ENCODE assay signal across 1 cellular context in the genomic region with DNA sequence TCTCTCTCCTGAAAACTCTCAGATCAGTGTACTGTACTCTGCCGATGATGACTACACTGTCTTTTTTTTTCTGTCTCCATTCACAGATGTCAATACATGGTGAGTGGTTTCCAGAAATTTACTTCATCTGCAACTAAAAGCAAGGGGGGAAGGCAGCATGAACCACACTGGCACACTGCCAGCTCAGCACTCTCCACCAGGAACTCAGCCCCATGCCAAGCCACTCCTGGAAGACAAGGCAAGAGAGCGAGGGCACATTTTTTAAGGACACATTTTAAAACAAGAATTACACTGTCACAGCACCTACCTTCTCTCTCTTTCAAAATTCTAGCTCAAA.
TF ChIP-seq lines count a peak whose summit lies in the region.

No MANE protein-coding gene starts in this region.

TF ChIP-seq in HEK293, 187 proteins besides CTCF, POLR2A, EP300 and RAD21 (continued from another document):
- TF ChIP-seq PRDM2 (tag by site-specific recombination; IDR thresholded peaks at IDR 0.05; ENCODE audit: borderline replicate concordance) (no peak), ZNF843 (tag by site-specific recombination; IDR thresholded peaks at IDR 0.05) (no peak), ZNF654 (tag by site-specific recombination; IDR thresholded peaks at IDR 0.05; ENCODE audit: low read depth) (no peak), ZNF433 (tag by site-specific recombination; IDR thresholded peaks at IDR 0.05; ENCODE audit: low read depth) (no peak), ZNF16 (tag by site-specific recombination; IDR thresholded peaks at IDR 0.05; ENCODE audit: low read depth) (no peak), ZNF658 (tag by site-specific recombination; IDR thresholded peaks at IDR 0.05) (no peak), ZNF302 (tag by site-specific recombination; IDR thresholded peaks at IDR 0.05; ENCODE audit: low read depth) (no peak), SP3 (tag by site-specific recombination; IDR thresholded peaks at IDR 0.05) (no peak), ZNF138 (tag by site-specific recombination; IDR thresholded peaks at IDR 0.05; ENCODE audit: borderline replicate concordance) (no peak), ZNF645 (tag by site-specific recombination; IDR thresholded peaks at IDR 0.05) (no peak), SCRT2 (tag by site-specific recombination; IDR thresholded peaks at IDR 0.05) (no peak), ZNF571 (tag by site-specific recombination; IDR thresholded peaks at IDR 0.05) (no peak), ZNF585B (tag by site-specific recombination; IDR thresholded peaks at IDR 0.05) (no peak), ZBTB1 (tag by site-specific recombination; IDR thresholded peaks at IDR 0.05) (no peak), ZNF629 (tag by site-specific recombination; IDR thresholded peaks at IDR 0.05) (no peak), ZNF596 (tag by site-specific recombination; IDR thresholded peaks at IDR 0.05) (no peak), KLF8 (tag by site-specific recombination; IDR thresholded peaks at IDR 0.05) (no peak), ZNF600 (tag by site-specific recombination; IDR thresholded peaks at IDR 0.05) (no peak), ZNF112 (tag by site-specific recombination; IDR thresholded peaks at IDR 0.05) (no peak), ZNF660 (tag by site-specific recombination; IDR thresholded peaks at IDR 0.05) (peak; percentile 86), ZNF174 (tag by site-specific recombination; IDR thresholded peaks at IDR 0.05) (peak; percentile 37; the same call in 1 of the 2 replicates), ZNF513 (tag by site-specific recombination; IDR thresholded peaks at IDR 0.05) (0 out of 2 replicates have a peak, but pooled peaks have one; percentile 14), ZXDB (tag by site-specific recombination; IDR thresholded peaks at IDR 0.05) (no peak), ZNF707 (tag by site-specific recombination; IDR thresholded peaks at IDR 0.05) (no peak), TCF7L2 (IDR thresholded peaks at IDR 0.05; ENCODE audit: borderline replicate concordance, low read depth, low read length) (no peak), ZIC2 (tag by site-specific recombination; IDR thresholded peaks at IDR 0.05) (peak; percentile 58), ZNF561 (tag by site-specific recombination; IDR thresholded peaks at IDR 0.05; ENCODE audit: borderline replicate concordance) (peak; percentile 72; the same call in 1 of the 2 replicates)
- TF ChIP-seq, protein P1, sequence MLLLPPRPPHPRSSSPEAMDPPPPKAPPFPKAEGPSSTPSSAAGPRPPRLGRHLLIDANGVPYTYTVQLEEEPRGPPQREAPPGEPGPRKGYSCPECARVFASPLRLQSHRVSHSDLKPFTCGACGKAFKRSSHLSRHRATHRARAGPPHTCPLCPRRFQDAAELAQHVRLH (tag by site-specific recombination; IDR thresholded peaks at IDR 0.05), result no peak
- TF ChIP-seq, protein P2, sequence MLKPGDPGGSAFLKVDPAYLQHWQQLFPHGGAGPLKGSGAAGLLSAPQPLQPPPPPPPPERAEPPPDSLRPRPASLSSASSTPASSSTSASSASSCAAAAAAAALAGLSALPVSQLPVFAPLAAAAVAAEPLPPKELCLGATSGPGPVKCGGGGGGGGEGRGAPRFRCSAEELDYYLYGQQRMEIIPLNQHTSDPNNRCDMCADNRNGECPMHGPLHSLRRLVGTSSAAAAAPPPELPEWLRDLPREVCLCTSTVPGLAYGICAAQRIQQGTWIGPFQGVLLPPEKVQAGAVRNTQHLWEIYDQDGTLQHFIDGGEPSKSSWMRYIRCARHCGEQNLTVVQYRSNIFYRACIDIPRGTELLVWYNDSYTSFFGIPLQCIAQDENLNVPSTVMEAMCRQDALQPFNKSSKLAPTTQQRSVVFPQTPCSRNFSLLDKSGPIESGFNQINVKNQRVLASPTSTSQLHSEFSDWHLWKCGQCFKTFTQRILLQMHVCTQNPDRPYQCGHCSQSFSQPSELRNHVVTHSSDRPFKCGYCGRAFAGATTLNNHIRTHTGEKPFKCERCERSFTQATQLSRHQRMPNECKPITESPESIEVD (tag by site-specific recombination; IDR thresholded peaks at IDR 0.05), result no peak
- TF ChIP-seq, protein P3, sequence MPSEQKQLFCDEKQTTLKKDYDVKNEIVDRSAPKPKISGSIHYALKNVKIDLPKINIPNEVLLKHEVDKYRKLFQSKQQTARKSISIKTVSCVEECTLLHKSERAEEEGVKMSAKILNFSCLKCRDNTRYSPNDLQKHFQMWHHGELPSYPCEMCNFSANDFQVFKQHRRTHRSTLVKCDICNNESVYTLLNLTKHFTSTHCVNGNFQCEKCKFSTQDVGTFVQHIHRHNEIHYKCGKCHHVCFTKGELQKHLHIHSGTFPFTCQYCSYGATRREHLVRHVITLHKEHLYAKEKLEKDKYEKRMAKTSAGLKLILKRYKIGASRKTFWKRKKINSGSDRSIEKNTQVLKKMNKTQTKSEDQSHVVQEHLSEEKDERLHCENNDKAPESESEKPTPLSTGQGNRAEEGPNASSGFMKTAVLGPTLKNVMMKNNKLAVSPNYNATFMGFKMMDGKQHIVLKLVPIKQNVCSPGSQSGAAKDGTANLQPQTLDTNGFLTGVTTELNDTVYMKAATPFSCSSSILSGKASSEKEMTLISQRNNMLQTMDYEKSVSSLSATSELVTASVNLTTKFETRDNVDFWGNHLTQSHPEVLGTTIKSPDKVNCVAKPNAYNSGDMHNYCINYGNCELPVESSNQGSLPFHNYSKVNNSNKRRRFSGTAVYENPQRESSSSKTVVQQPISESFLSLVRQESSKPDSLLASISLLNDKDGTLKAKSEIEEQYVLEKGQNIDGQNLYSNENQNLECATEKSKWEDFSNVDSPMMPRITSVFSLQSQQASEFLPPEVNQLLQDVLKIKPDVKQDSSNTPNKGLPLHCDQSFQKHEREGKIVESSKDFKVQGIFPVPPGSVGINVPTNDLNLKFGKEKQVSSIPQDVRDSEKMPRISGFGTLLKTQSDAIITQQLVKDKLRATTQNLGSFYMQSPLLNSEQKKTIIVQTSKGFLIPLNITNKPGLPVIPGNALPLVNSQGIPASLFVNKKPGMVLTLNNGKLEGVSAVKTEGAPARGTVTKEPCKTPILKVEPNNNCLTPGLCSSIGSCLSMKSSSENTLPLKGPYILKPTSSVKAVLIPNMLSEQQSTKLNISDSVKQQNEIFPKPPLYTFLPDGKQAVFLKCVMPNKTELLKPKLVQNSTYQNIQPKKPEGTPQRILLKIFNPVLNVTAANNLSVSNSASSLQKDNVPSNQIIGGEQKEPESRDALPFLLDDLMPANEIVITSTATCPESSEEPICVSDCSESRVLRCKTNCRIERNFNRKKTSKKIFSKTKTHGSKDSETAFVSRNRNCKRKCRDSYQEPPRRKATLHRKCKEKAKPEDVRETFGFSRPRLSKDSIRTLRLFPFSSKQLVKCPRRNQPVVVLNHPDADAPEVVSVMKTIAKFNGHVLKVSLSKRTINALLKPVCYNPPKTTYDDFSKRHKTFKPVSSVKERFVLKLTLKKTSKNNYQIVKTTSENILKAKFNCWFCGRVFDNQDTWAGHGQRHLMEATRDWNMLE (tag by site-specific recombination; conservative IDR thresholded peaks at IDR 0.05; ENCODE audit: low read depth), result no peak
- TF ChIP-seq, protein P4, sequence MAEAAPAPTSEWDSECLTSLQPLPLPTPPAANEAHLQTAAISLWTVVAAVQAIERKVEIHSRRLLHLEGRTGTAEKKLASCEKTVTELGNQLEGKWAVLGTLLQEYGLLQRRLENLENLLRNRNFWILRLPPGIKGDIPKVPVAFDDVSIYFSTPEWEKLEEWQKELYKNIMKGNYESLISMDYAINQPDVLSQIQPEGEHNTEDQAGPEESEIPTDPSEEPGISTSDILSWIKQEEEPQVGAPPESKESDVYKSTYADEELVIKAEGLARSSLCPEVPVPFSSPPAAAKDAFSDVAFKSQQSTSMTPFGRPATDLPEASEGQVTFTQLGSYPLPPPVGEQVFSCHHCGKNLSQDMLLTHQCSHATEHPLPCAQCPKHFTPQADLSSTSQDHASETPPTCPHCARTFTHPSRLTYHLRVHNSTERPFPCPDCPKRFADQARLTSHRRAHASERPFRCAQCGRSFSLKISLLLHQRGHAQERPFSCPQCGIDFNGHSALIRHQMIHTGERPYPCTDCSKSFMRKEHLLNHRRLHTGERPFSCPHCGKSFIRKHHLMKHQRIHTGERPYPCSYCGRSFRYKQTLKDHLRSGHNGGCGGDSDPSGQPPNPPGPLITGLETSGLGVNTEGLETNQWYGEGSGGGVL (tag by site-specific recombination; IDR thresholded peaks at IDR 0.05), result peak; percentile 54; the same call in 1 of the 2 replicates
- TF ChIP-seq, protein P5, sequence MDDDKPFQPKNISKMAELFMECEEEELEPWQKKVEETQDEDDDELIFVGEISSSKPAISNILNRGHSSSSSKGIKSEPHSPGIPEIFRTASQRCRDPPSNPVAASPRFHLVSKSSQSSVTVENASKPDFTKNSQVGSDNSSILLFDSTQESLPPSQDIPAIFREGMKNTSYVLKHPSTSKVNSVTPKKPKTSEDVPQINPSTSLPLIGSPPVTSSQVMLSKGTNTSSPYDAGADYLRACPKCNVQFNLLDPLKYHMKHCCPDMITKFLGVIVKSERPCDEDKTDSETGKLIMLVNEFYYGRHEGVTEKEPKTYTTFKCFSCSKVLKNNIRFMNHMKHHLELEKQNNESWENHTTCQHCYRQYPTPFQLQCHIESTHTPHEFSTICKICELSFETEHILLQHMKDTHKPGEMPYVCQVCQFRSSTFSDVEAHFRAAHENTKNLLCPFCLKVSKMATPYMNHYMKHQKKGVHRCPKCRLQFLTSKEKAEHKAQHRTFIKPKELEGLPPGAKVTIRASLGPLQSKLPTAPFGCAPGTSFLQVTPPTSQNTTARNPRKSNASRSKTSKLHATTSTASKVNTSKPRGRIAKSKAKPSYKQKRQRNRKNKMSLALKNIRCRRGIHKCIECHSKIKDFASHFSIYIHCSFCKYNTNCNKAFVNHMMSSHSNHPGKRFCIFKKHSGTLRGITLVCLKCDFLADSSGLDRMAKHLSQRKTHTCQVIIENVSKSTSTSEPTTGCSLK (tag by site-specific recombination; IDR thresholded peaks at IDR 0.05), result no peak
TF ChIP-seq in HEK293: peak in this region for 10.
